1 cellular context compared by ENCODE assay signal in the genomic region with DNA sequence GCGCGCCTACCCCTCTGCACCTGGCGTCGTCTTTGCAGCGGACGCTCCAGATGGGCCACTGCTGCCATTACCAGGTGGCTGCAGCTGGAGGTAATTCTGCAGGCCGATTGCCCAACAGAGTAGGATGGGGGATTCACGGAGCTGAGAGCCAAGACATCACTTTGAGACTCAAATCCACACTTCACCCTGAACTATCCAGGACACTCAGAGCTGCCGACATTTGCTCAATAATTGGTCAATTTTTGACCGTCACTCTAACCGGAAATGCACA.
A peak's percentile ranks its signal among the peaks of the same experiment; 100 is the strongest.
TF ChIP-seq lines count a peak whose summit lies in the region.

No MANE protein-coding gene starts in this region.

TF ChIP-seq in HepG2, 621 proteins besides CTCF, POLR2A, EP300 and RAD21:
- TF ChIP-seq ZNF883 (CRISPR knock-in tag; IDR thresholded peaks at IDR 0.05; ENCODE audit: not compliant biosample characterization) (no peak), ZNF709 (CRISPR knock-in tag; IDR thresholded peaks at IDR 0.05) (0 out of 2 replicates have a peak, but pooled peaks have one; percentile 27), ISX (CRISPR knock-in tag; conservative IDR thresholded peaks at IDR 0.05) (no peak), HNRNPLL (IDR thresholded peaks at IDR 0.05; ENCODE audit: low read depth, low read length, poor library complexity, severe bottlenecking) (peak; percentile 32), ZNF629 (CRISPR knock-in tag; conservative IDR thresholded peaks at IDR 0.05) (no peak), FOXM1 (CRISPR knock-in tag; IDR thresholded peaks at IDR 0.05) (no peak)
